21 cellular contexts compared by ENCODE assay signal in the genomic region with DNA sequence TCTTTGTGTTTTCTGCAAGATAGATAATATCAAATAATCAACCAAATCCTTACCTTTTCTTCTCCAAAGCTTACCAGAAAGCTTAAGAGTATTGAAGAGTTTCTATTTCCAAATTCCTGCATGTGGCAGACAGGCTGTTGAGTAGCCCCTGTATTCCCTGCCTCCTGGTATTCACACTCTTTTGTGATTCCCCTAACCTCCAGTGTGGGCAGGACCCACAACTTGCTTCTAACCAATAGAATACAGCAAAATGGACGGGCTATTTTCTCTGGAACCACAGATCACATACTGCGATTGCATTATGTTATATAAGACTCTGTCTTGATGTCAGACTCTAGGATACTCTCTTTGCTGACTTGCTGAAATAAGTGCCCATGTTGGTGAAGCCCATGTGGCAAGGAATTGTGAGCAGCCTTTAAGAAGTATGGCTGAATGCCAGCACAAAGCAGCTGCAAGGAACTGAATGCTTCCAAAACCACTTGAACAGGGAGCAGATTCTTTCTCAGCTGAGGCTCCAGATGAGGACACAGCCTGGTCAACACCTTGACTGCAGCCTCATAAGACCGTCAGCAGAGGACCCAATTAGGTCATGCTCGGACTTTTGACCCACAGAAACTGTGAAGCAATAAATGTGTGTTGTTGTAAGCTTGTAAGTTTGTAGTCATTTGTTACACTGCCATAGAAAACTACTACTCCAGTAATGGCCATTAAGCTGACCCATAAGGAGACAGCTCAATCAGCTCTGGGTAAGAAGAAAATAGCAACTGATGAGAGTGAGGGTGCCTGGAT. TPM values are rescaled to one million over a fixed set of nuclear protein-coding genes. Genes with fewer than 3 reads are reported as not detected.
DNase-seq lines count a peak whose midpoint lies in the region; ATAC-seq, FAIRE-seq and TF ChIP-seq lines count a peak whose summit lies in the region.
"Had no signal": no experiment of that assay in that cellular context is flagged by ENCODE, and none has a peak within 500 bp of the region (broad histone marks: within the 10 kb centered on the region; RNA-seq: fewer than 3 reads in every experiment).

No MANE protein-coding gene starts in this region.

- no peak overlapping the region for H3K4me3 Mint-ChIP-seq in GM23338
- H3K4me3 Mint-ChIP-seq: activated CD4-positive, alpha-beta memory T cell treated with anti-CD3 and anti-CD28 coated beads for 36 hours; CD4-positive, CD25-positive, alpha-beta regulatory T cell; nephron; stimulated activated naive CD8-positive, alpha-beta T cell treated with anti-CD3 and anti-CD28 coated beads, Interleukin-15, Interleukin-2, amounts not matched to agents 100 ng/mL and 50 ng/mL, for 24 hours had no signal

- no peak overlapping the region for H3K27ac Mint-ChIP-seq in GM23338
- H3K27ac Mint-ChIP-seq: activated CD4-positive, alpha-beta memory T cell treated with anti-CD3 and anti-CD28 coated beads for 36 hours; CD4-positive, CD25-positive, alpha-beta regulatory T cell; nephron; stimulated activated naive CD8-positive, alpha-beta T cell treated with anti-CD3 and anti-CD28 coated beads, Interleukin-15, Interleukin-2, amounts not matched to agents 100 ng/mL and 50 ng/mL, for 24 hours had no signal

- H3K9me2 ChIP-seq in GM23338 (ENCODE audit: insufficient read depth), result peaks cover 9% of the 10 kb centered on the region

- H2AFZ ChIP-seq in GM23338, result peak overlapping the region; percentile 92; the same call in 1 of the 2 replicates
- peak overlapping the region; percentile 63; the same call in 1 of the 2 replicates for H2AFZ ChIP-seq in H1 (ENCODE audit: low read length)

- TF ChIP-seq POLR2A in H1 (IDR thresholded peaks at IDR 0.05; ENCODE audit: control extremely low read depth in 1 of 2, low read depth in 2 of 2, low read length in 2 of 2), result no peak

- no peaks in the 10 kb centered on the region for H3F3A ChIP-seq in GM23338 (replicated peaks; ENCODE audit: low read depth)

- ATAC-seq in GM23338, result peak; percentile 52
- ATAC-seq in HG03108 (IDR thresholded peaks at IDR 0.05; ENCODE audit: unreplicated experiment), result no peak
- no peak for ATAC-seq in HG03457 (IDR thresholded peaks at IDR 0.05; ENCODE audit: unreplicated experiment)
- ATAC-seq: right cardiac atrium, SK-N-SH treated with all-trans-retinoic acid at 6 μM for 48 hours had no signal

- POLR2A ChIA-PET in H1 (lab: Charles Lee; ENCODE audit: partially characterized antibody), result no interaction called here

- H3K9ac ChIP-seq in H1 (replicated peaks in 1 of 4; ENCODE audit: extremely low read depth in 1 of 4, low read depth in 3 of 4, low read length in 3 of 4), result no peak overlapping the region

- H3K79me2 ChIP-seq in GM23338 (replicated peaks; ENCODE audit: insufficient read depth) (no peaks in the 10 kb centered on the region), H1 (ENCODE audit: control insufficient read depth in 1 of 2, insufficient read depth in 2 of 2, low read length in 2 of 2) (no peaks in the 10 kb centered on the region)

- H3K27ac ChIP-seq in GM23338 (ENCODE audit: low read depth), result no peak overlapping the region
- no peak overlapping the region for H3K27ac ChIP-seq in H1 (ENCODE audit: low read depth, low read length)
- H3K27ac ChIP-seq: left ventricle myocardium inferior had no signal

- no peaks in the 10 kb centered on the region for H3K9me3 Mint-ChIP-seq in GM23338
- H3K9me3 Mint-ChIP-seq: activated CD4-positive, alpha-beta memory T cell treated with anti-CD3 and anti-CD28 coated beads for 36 hours; nephron; stimulated activated naive CD8-positive, alpha-beta T cell treated with anti-CD3 and anti-CD28 coated beads, Interleukin-15, Interleukin-2, amounts not matched to agents 100 ng/mL and 50 ng/mL, for 24 hours had no signal

- H3K4me2 ChIP-seq in GM23338 (no peak overlapping the region), H1 (ENCODE audit: insufficient read depth in 1 of 2, low read depth in 2 of 2, low read length in 2 of 2) (no peak overlapping the region)

- H3K4ac ChIP-seq in H1 (replicated peaks; ENCODE audit: insufficient read length, low read depth, low read length), result no peak overlapping the region

- CTCF ChIA-PET in H1 (lab: Charles Lee; ENCODE audit: partially characterized antibody), result interaction anchor here (1.3 to 4.2 kb wide), 2 partner anchors 13 to 39 kb away, joined by 4 to 13 read pairs; no protein-coding TSS in a partner anchor

- no peak overlapping the region for H2BK15ac ChIP-seq in H1 (ENCODE audit: low read length)

- peaks cover 11% of the 10 kb centered on the region for H3K4me1 Mint-ChIP-seq in GM23338
- H3K4me1 Mint-ChIP-seq: CD4-positive, CD25-positive, alpha-beta regulatory T cell; nephron had no signal

- no peak overlapping the region for H3K14ac ChIP-seq in H1 (ENCODE audit: insufficient read length)

- H3K27me3 Mint-ChIP-seq in GM23338 (ENCODE audit: insufficient read depth, low read depth, poor library complexity), result no peaks in the 10 kb centered on the region

- H3K36me3 ChIP-seq in GM23338 (ENCODE audit: insufficient read depth), result no peaks in the 10 kb centered on the region; the same call in 1 of the 2 replicates
- no peaks in the 10 kb centered on the region; a peak in 1 of 8 replicates for H3K36me3 ChIP-seq in H1 (ENCODE audit: control insufficient read depth in 2 of 4, insufficient read depth in 4 of 4, low read length in 3 of 4)
- H3K36me3 ChIP-seq: left ventricle myocardium inferior, MG63 had no signal

- no peak overlapping the region for H3K18ac ChIP-seq in H1 (ENCODE audit: extremely low read depth, low read length)

- no peak for TF ChIP-seq RAD21 in H1 (IDR thresholded peaks at IDR 0.05 in 1 of 2, conservative IDR thresholded peaks at IDR 0.05 in 1 of 2; ENCODE audit: low read depth in 2 of 2, low read length in 2 of 2)

- H3K56ac ChIP-seq in H1 (replicated peaks; ENCODE audit: insufficient read length, low read depth, low read length), result no peak overlapping the region

- H3K79me1 ChIP-seq in H1 (ENCODE audit: low read depth, low read length), result no peaks in the 10 kb centered on the region

- DNase-seq in GM23338 (ENCODE audit: low spot score) (no peak), NCI-H446 treated with DMSO at 0.1 percent for 48 hours (lab: John Stamatoyannopoulos, UW) (peak; percentile 20), H1 (ENCODE audit: low read depth in 1 of 2, low spot score in 2 of 2) (no peak), myocyte (ENCODE audit: low read depth) (peak; percentile 41)
- no peak for DNase-seq in activated T-cell treated with anti-CD3 and anti-CD28 coated beads, Interleukin-2, amount 50 U/mL, for 1 hour
- DNase-seq: activated CD4-positive, alpha-beta memory T cell treated with anti-CD3 and anti-CD28 coated beads for 36 hours; activated gamma-delta T cell; CD4-positive, CD25-positive, alpha-beta regulatory T cell; left ventricle myocardium inferior; MG63; NCI-H1436 treated with DMSO at 0.1 percent for 48 hours; NCI-H2107; NCI-H69; right cardiac atrium had no signal

- H3K9me3 ChIP-seq in H1 (ENCODE audit: insufficient read depth in 2 of 2, low read depth in 1 of 2, low read length in 1 of 2), result no peaks in the 10 kb centered on the region
- H3K9me3 ChIP-seq: left ventricle myocardium inferior, MG63 had no signal

- 86% methylated on average over 4 of the region's 4 CpGs; no CpG with 5 or more reads in 1 of the 2 experiments for WGBS in H1 (ENCODE audit: extremely low coverage in 1 of 2, insufficient coverage in 1 of 2, insufficient read length in 1 of 2, insufficient replicate concordance in 2 of 2, low coverage in 1 of 2, low lambda C conversion rate in 2 of 2, missing lambda C conversion rate in 1 of 2), 2 experiments

- no peak overlapping the region for H2AK5ac ChIP-seq in H1 (ENCODE audit: low read depth, low read length)

- no peak overlapping the region; the same call in 1 of the 2 replicates for H2BK12ac ChIP-seq in H1 (ENCODE audit: low read depth, low read length)

- H2BK20ac ChIP-seq in H1 (ENCODE audit: low read length), result no peak overlapping the region

- H3K36me3 Mint-ChIP-seq in GM23338 (ENCODE audit: low read depth), result no peaks in the 10 kb centered on the region
- H3K36me3 Mint-ChIP-seq: activated CD4-positive, alpha-beta memory T cell treated with anti-CD3 and anti-CD28 coated beads for 36 hours; CD4-positive, CD25-positive, alpha-beta regulatory T cell had no signal

- H4K91ac ChIP-seq in H1 (replicated peaks; ENCODE audit: insufficient read length, low read length), result no peak overlapping the region

- H2BK120ac ChIP-seq in H1 (replicated peaks; ENCODE audit: low read depth, low read length), result no peak overlapping the region

- FAIRE-seq in H1 (lab: Jason Lieb, UNC), result no peak
- FAIRE-seq: D721Med, frontal cortex had no signal

- no peak overlapping the region for H3K23ac ChIP-seq in H1 (ENCODE audit: insufficient read length)

- no peak for TF ChIP-seq EP300 in H1 (IDR thresholded peaks at IDR 0.05; ENCODE audit: borderline replicate concordance in 1 of 2, low read depth in 2 of 2, low read length in 2 of 2)

- H4K20me1 ChIP-seq in GM23338 (replicated peaks; ENCODE audit: insufficient read depth), result no peaks in the 10 kb centered on the region; the same call in 1 of the 2 replicates
- no peaks in the 10 kb centered on the region for H4K20me1 ChIP-seq in H1 (replicated peaks in 1 of 2; ENCODE audit: control insufficient read depth in 1 of 2, insufficient read depth in 2 of 2, low read length in 2 of 2)

- H3K4me3 ChIP-seq in GM23338 (no peak overlapping the region), H1 (ENCODE audit: extremely low read depth in 1 of 4, insufficient read depth in 2 of 4, low read depth in 3 of 4, low read length in 4 of 4) (no peak overlapping the region)
- H3K4me3 ChIP-seq: left ventricle myocardium inferior, MG63 had no signal

- no peak overlapping the region for H4K5ac ChIP-seq in H1 (ENCODE audit: insufficient read length, low read depth, low read length)

- no peaks in the 10 kb centered on the region for H3K27me3 ChIP-seq in GM23338 (ENCODE audit: insufficient read depth)
- no peaks in the 10 kb centered on the region for H3K27me3 ChIP-seq in H1 (replicated peaks in 1 of 4; ENCODE audit: control insufficient read depth in 3 of 4, extremely low read depth in 1 of 4, insufficient read depth in 3 of 4, low read length in 3 of 4)

- no peak overlapping the region for H2BK5ac ChIP-seq in H1 (ENCODE audit: low read depth, low read length)

- TF ChIP-seq CTCF in GM23338 (conservative IDR thresholded peaks at IDR 0.05; ENCODE audit: low read depth in 2 of 2), result no peak
- TF ChIP-seq CTCF in H1 (IDR thresholded peaks at IDR 0.05; ENCODE audit: control extremely low read depth in 1 of 3, insufficient read depth in 1 of 3, low read depth in 1 of 3, low read length in 3 of 3), result no peak

- H3K23me2 ChIP-seq in H1 (ENCODE audit: low read depth, low read length), result no peaks in the 10 kb centered on the region

- H3K4me1 ChIP-seq in GM23338 (ENCODE audit: insufficient read depth) (peaks cover 3% of the 10 kb centered on the region; the same call in 1 of the 2 replicates), H1 (replicated peaks in 1 of 4; ENCODE audit: control insufficient read depth in 3 of 4, insufficient read depth in 4 of 4, low read length in 3 of 4) (peaks cover 0 to 2% (median 0%) of the 10 kb centered on the region in 4 experiments; a peak in 2 of 7 replicates)
- H3K4me1 ChIP-seq: left ventricle myocardium inferior had no signal

- no peak overlapping the region for H4K8ac ChIP-seq in H1 (ENCODE audit: extremely low read depth, insufficient read depth, low read length)

RNA-seq across cellular contexts. Expression of a gene that starts 47.9 kb away (rescaled TPM):
- 1.8 and 3.2 TPM in 2 replicates for total RNA-seq in GM23338 (2014; rRNA removed; shearing (Covaris generic))
- polyA plus RNA-seq in GM23338 (2016; fragmentation: Nextera tagmentation; extraction: Ambion mirVana), result 0.40 and 0.45 TPM in 2 replicates
- 1.5 and 2.0 TPM in 2 replicates for total RNA-seq in H1 (2021; fragmentation: NEBNext Ultra II Directional; extraction: Animal tissue kit (Norgen Biotek cat#: 25700))
- polyA plus RNA-seq in H1 (2011; rRNA removed), result 0.33 and 0.71 TPM in 2 replicates
- polyA plus RNA-seq in H1 (2011; cell fraction: cytosol; rRNA removed), result 0.47 TPM
- polyA plus RNA-seq in H1 (2011; cell fraction: nucleus; rRNA removed), result 1.8 TPM
- 0.53 to 0.99 TPM (median 0.61 TPM) in 4 replicates for polyA plus RNA-seq in H1 (2012, experiment 1 of 2)
- polyA plus RNA-seq in H1 (2012, experiment 2 of 2), result 0.34 TPM
- polyA plus RNA-seq in H1 (2013, experiment 1 of 2), result 0.65 TPM
- 0.48 TPM for polyA plus RNA-seq in H1 (2013, experiment 2 of 2)
- polyA minus RNA-seq in H1 (2011; rRNA and poly(A)+ RNA removed), result 1.0 and 1.5 TPM in 2 replicates
- polyA minus RNA-seq in H1 (2011; cell fraction: cytosol; rRNA and poly(A)+ RNA removed), result 0.44 TPM
- 2.5 TPM for polyA minus RNA-seq in H1 (2011; cell fraction: nucleus; rRNA and poly(A)+ RNA removed)
- total RNA-seq in myocyte, result 8.6 TPM in 2 replicates
- polyA plus RNA-seq in myocyte (2012), result 6.6 TPM

Comparison
In these comparisons a context has a peak if more than half of its experiments do, and no peak if none do; other contexts are left out.
1. DNase-seq: peak in NCI-H446 treated with DMSO at 0.1 percent for 48 hours (single experiment) and myocyte (single experiment); none in GM23338 (single experiment), H1 (0 of 2) and activated T-cell treated with anti-CD3 and anti-CD28 coated beads, Interleukin-2, amount 50 U/mL, for 1 hour (single experiment).